Comparison of ENCODE assay signal across 8 cellular contexts in genomic region chr19:23075031-23075733, GRCh38. TPM values are rescaled to one million over a fixed set of nuclear protein-coding genes. Genes with fewer than 3 reads are reported as not detected.
DNase-seq lines count a peak whose midpoint lies in the region; ATAC-seq, FAIRE-seq and TF ChIP-seq lines count a peak whose summit lies in the region.

No MANE protein-coding gene starts in this region.

- H4K5ac ChIP-seq in mesendoderm (ENCODE audit: low read length) = no peak overlapping the region

- H3K36me3 ChIP-seq in PC-9 (ENCODE audit: low read depth) (no peaks in the 10 kb centered on the region), endothelial cell of umbilical vein (ENCODE audit: control insufficient read depth in 2 of 2, extremely low read depth in 1 of 2, insufficient read depth in 2 of 2, low read length in 2 of 2) (no peaks in the 10 kb centered on the region), mesendoderm (ENCODE audit: control insufficient read depth, insufficient read depth, low read length) (no peaks in the 10 kb centered on the region), thymus (ENCODE audit: control insufficient read depth, insufficient read depth) (no peaks in the 10 kb centered on the region)

- TF ChIP-seq POLR2A in endothelial cell of umbilical vein (IDR thresholded peaks at IDR 0.05; ENCODE audit: low read depth, low read length) = no peak

- TSS peak; percentile 56 for BruUV-seq in PC-9 (replicated peaks; lab: Mats Ljungman, UMichigan)
- BruUV-seq in endothelial cell of umbilical vein (replicated peaks; lab: Mats Ljungman, UMichigan) = no TSS peak

- no peak overlapping the region for H2AK5ac ChIP-seq in mesendoderm (ENCODE audit: low read length)

- H3F3A ChIP-seq in PC-9 (ENCODE audit: insufficient read depth, low read depth) = no peaks in the 10 kb centered on the region

- H3K9me1 ChIP-seq in endothelial cell of umbilical vein (replicated peaks; ENCODE audit: control insufficient read depth, extremely low read depth, insufficient read depth, low read length) = no peaks in the 10 kb centered on the region

- no peak for TF ChIP-seq CTCF in PC-9 (conservative IDR thresholded peaks at IDR 0.05)
- no peak for TF ChIP-seq CTCF in endothelial cell of umbilical vein (IDR thresholded peaks at IDR 0.05; ENCODE audit: extremely low read depth in 1 of 2, insufficient read depth in 1 of 2, low read depth in 1 of 2, low read length in 2 of 2)

- peak overlapping the region; percentile 58 for H3K4me3 ChIP-seq in PC-9
- peak overlapping the region; percentile 43 to 78 (median 71) for H3K4me3 ChIP-seq in endothelial cell of umbilical vein (replicated peaks in 1 of 3; ENCODE audit: insufficient read depth in 1 of 3, low read depth in 1 of 3, low read length in 3 of 3)
- peak overlapping the region; percentile 98 for H3K4me3 ChIP-seq in mesendoderm (ENCODE audit: low read length)
- H3K4me3 ChIP-seq in thymus (ENCODE audit: low read length) = peak overlapping the region; percentile 82

- H3K4ac ChIP-seq in mesendoderm (ENCODE audit: low read depth, low read length) = peak overlapping the region; percentile 88

- no peaks in the 10 kb centered on the region for H4K20me1 ChIP-seq in PC-9 (ENCODE audit: insufficient read depth)
- H4K20me1 ChIP-seq in endothelial cell of umbilical vein (replicated peaks; ENCODE audit: control insufficient read depth, extremely low read depth, insufficient read depth, low read length) = no peaks in the 10 kb centered on the region

- no CpG with 5 or more reads among the region's 48 CpGs for WGBS in mesendoderm (ENCODE audit: extremely low coverage, insufficient coverage, low lambda C conversion rate)
- WGBS in thymus = under 1% methylated on average over 48 of the region's 48 CpGs

- DNase-seq in GM03348 (ENCODE audit: low spot score) (peak; percentile 16), PC-9 (peak; percentile 53 to 61), endothelial cell of umbilical vein (ENCODE audit: low read depth, low spot score) (peak; percentile 41), mesendoderm (peak; percentile 97), HEK293T (ENCODE audit: extremely low spot score) (no peak)

- FAIRE-seq in endothelial cell of umbilical vein (lab: Jason Lieb, UNC) = peak; percentile 83

- H3K79me2 ChIP-seq in PC-9 (ENCODE audit: low read depth) = 0 out of 2 replicates have a peak, but pooled peaks cover 3% of the 10 kb centered on the region
- no peaks in the 10 kb centered on the region for H3K79me2 ChIP-seq in endothelial cell of umbilical vein (ENCODE audit: control insufficient read depth, insufficient read depth, low read length)
- peaks cover 38% of the 10 kb centered on the region for H3K79me2 ChIP-seq in mesendoderm (ENCODE audit: control insufficient read depth, insufficient read depth, low read length)

- no peaks in the 10 kb centered on the region for H3K27me3 ChIP-seq in PC-9 (ENCODE audit: insufficient read depth, low read depth)
- no peaks in the 10 kb centered on the region for H3K27me3 ChIP-seq in endothelial cell of umbilical vein (ENCODE audit: control insufficient read depth in 2 of 2, insufficient read depth in 2 of 2, low read length in 2 of 2)
- H3K27me3 ChIP-seq in mesendoderm (ENCODE audit: insufficient read depth, low read length, poor library complexity) = no peaks in the 10 kb centered on the region
- H3K27me3 ChIP-seq in thymus (ENCODE audit: control insufficient read depth, insufficient read depth) = peaks cover 7% of the 10 kb centered on the region

- H3K4me1 ChIP-seq in PC-9 (replicated peaks; ENCODE audit: insufficient read depth) = no peaks in the 10 kb centered on the region
- H3K4me1 ChIP-seq in endothelial cell of umbilical vein (ENCODE audit: control insufficient read depth, extremely low read depth, insufficient read depth, low read length) = peaks cover 6% of the 10 kb centered on the region
- H3K4me1 ChIP-seq in mesendoderm (ENCODE audit: control insufficient read depth, low read depth, low read length) = peaks cover 2% of the 10 kb centered on the region
- H3K4me1 ChIP-seq in thymus (ENCODE audit: control insufficient read depth, insufficient read depth, low read length) = no peaks in the 10 kb centered on the region

- H2AFZ ChIP-seq in PC-9 = peak overlapping the region; percentile 76
- H2AFZ ChIP-seq in endothelial cell of umbilical vein (ENCODE audit: low read depth, low read length) = peak overlapping the region; percentile 92

- H2BK5ac ChIP-seq in mesendoderm (ENCODE audit: low read length) = peak overlapping the region; percentile 99

- CTCF ChIA-PET in PC-9 (lab: Charles Lee) (no interaction called here), endothelial cell of umbilical vein (lab: Charles Lee) (interaction anchor here (1.2 kb wide), 1 partner anchor 8 kb away, joined by 3 read pairs; no protein-coding TSS in a partner anchor), HEK293T (lab: Yijun Ruan, JAX) (no interaction called here)

- H3K56ac ChIP-seq in mesendoderm (ENCODE audit: low read length) = peak overlapping the region; percentile 100

- intact Hi-C loops in PC-9 (cut with micrococcal nuclease; ENCODE audit: unreplicated experiment) (loop anchor here (1.0 kb wide), 1 partner anchor 18 kb away; no protein-coding TSS in a partner anchor), endothelial cell of umbilical vein (cut with micrococcal nuclease) (loop anchor here (2.0 to 5.0 kb wide), 2 partner anchors 197 to 958 kb away; no protein-coding TSS in a partner anchor)

- POLR2A ChIA-PET in PC-9 (lab: Charles Lee; ENCODE audit: unreplicated experiment) = interaction anchor here (0.7 kb wide), 1 partner anchor 175 kb away, joined by 5 read pairs; no protein-coding TSS in a partner anchor
- POLR2A ChIA-PET in endothelial cell of umbilical vein (lab: Charles Lee) = interaction anchor here (0.8 kb wide), 1 partner anchor 320 kb away, joined by 3 read pairs; the partner anchor contains the start of gene ZNF91
- POLR2A ChIA-PET in HEK293T (lab: Yijun Ruan, JAX) = no interaction called here

- H4K8ac ChIP-seq in mesendoderm (ENCODE audit: low read depth, low read length) = no peak overlapping the region

- H3K27ac ChIP-seq in PC-9 (no peak overlapping the region), endothelial cell of umbilical vein (ENCODE audit: insufficient read depth, low read depth, low read length) (peak overlapping the region; percentile 78), mesendoderm (ENCODE audit: low read depth, low read length) (peak overlapping the region; percentile 96), thymus (ENCODE audit: low read depth) (no peak overlapping the region)

- H3K23ac ChIP-seq in mesendoderm (ENCODE audit: low read length) = no peak overlapping the region

- no peak overlapping the region for H2BK120ac ChIP-seq in mesendoderm (ENCODE audit: low read depth, low read length)

- no peaks in the 10 kb centered on the region for H3K9me2 ChIP-seq in PC-9 (ENCODE audit: insufficient read depth)

- H3K9me3 ChIP-seq in PC-9 (ENCODE audit: insufficient read depth, low read depth) (peaks cover 3% of the 10 kb centered on the region; the same call in 1 of the 2 replicates), endothelial cell of umbilical vein (replicated peaks; ENCODE audit: control insufficient read depth, insufficient read depth, low read length) (peaks cover 2% of the 10 kb centered on the region), thymus (ENCODE audit: control insufficient read depth) (peaks cover 11% of the 10 kb centered on the region)

- H3K18ac ChIP-seq in mesendoderm (ENCODE audit: low read length) = peak overlapping the region; percentile 71

- no peaks in the 10 kb centered on the region for H3K79me1 ChIP-seq in mesendoderm (ENCODE audit: low read length)

- ATAC-seq in HG03442 (IDR thresholded peaks at IDR 0.05; ENCODE audit: unreplicated experiment) (peak; percentile 54), GM19035 (IDR thresholded peaks at IDR 0.05; ENCODE audit: unreplicated experiment) (no peak)

- H3K9ac ChIP-seq in endothelial cell of umbilical vein (replicated peaks; ENCODE audit: extremely low read depth, insufficient read depth, low read length) (peak overlapping the region; percentile 86), mesendoderm (ENCODE audit: low read length) (peak overlapping the region; percentile 100)

- no peak overlapping the region for H2BK15ac ChIP-seq in mesendoderm (replicated peaks; ENCODE audit: low read depth)

- dilution Hi-C loops in endothelial cell of umbilical vein (cut with MboI; ENCODE audit: extremely low pct_ligation_motif_present, low sequenced_read_pairs) = no loop called here

- peak overlapping the region; percentile 47 for H3K4me2 ChIP-seq in PC-9
- peak overlapping the region; percentile 86 for H3K4me2 ChIP-seq in endothelial cell of umbilical vein (ENCODE audit: insufficient read depth, low read length)
- H3K4me2 ChIP-seq in mesendoderm (ENCODE audit: low read length) = peak overlapping the region; percentile 46

TF ChIP-seq in endothelial cell of umbilical vein, 7 proteins besides CTCF, POLR2A, EP300 and RAD21 (continues in another document):
- no peak for TF ChIP-seq POLR2AphosphoS5 (IDR thresholded peaks at IDR 0.05; ENCODE audit: insufficient read depth, low read depth, low read length)
- TF ChIP-seq FOS (IDR thresholded peaks at IDR 0.05; ENCODE audit: borderline replicate concordance, insufficient read depth, low read length) = no peak
- TF ChIP-seq, protein P1, sequence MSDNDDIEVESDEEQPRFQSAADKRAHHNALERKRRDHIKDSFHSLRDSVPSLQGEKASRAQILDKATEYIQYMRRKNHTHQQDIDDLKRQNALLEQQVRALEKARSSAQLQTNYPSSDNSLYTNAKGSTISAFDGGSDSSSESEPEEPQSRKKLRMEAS (IDR thresholded peaks at IDR 0.05; ENCODE audit: insufficient read depth, insufficient read length) = no peak

RNA-seq across cellular contexts. Expression of gene ZNF730, which starts 41.6 kb away (rescaled TPM):
- total RNA-seq in PC-9 (2021) = 2.7 and 3.1 TPM in 2 replicates
- total RNA-seq in endothelial cell of umbilical vein = 3.0 and 4.2 TPM in 2 replicates
- polyA plus RNA-seq in endothelial cell of umbilical vein = 0.39 and 0.76 TPM in 2 replicates
- 0.56 and 0.61 TPM in 2 replicates for polyA plus RNA-seq in endothelial cell of umbilical vein (2011; cell fraction: cytosol; rRNA removed)
- polyA plus RNA-seq in endothelial cell of umbilical vein (2011; cell fraction: nucleus; rRNA removed) = 3.0 and 3.3 TPM in 2 replicates
- 0.16 and 0.59 TPM in 2 replicates for polyA plus RNA-seq in endothelial cell of umbilical vein (2012)
- 0.40 and 0.90 TPM in 2 replicates for polyA minus RNA-seq in endothelial cell of umbilical vein
- not detected for polyA minus RNA-seq in endothelial cell of umbilical vein (2011; cell fraction: cytosol; rRNA and poly(A)+ RNA removed)
- polyA minus RNA-seq in endothelial cell of umbilical vein (2011; cell fraction: nucleus; rRNA and poly(A)+ RNA removed) = 1.6 and 3.6 TPM in 2 replicates
- 17.8 TPM for polyA plus RNA-seq in mesendoderm (2013, experiment 1 of 2)
- polyA plus RNA-seq in mesendoderm (2013, experiment 2 of 2) = 18.9 TPM
- 0.23 TPM for polyA plus RNA-seq in thymus

Comparison
In these comparisons a context has a peak if more than half of its experiments do, and no peak if none do; other contexts are left out.
1. H3K27ac ChIP-seq: peak in endothelial cell of umbilical vein (single experiment) and mesendoderm (single experiment); none in PC-9 (single experiment) and thymus (single experiment).
2. Peak in every context shown above with its lines, with median percentiles within 50 percentile points of each other: H3K4me2 ChIP-seq and H3K4me3 ChIP-seq.